8 cellular contexts compared by ENCODE assay signal in the genomic region with DNA sequence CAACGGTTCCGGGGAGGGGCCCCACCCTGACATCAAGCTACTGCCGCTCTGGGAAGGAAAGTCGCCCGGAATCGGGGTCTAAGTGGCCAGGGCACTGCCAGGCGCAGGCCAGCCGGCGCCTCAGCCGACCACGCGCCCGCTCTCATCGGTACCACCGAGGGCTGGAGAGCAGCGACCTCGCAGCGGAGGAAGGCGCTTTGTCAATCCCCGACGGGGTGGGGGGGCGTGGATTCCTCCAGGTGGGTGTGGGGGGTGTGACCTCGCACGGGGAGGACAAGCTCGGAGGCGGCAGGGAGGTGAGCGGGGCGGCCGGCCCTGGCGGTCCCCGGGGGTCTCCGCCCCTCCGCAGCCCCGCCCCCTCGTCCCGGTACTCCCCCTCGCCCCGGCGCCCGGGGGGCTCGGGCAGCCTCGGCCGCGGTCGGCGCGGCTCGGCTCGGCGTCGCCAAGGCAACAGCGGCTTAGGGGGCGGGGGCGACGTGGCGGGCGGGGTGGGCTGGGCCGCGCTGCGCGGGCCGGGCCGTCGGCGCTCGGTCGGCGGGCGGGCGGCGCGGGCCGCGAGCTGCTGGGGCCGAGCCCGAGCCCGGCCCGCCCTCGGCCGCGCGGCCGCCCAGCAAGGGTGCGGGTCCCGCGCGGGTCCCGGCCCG. TPM values are rescaled to one million over a fixed set of nuclear protein-coding genes. Genes with fewer than 3 reads are reported as not detected.
DNase-seq lines count a peak whose midpoint lies in the region; ATAC-seq and TF ChIP-seq lines count a peak whose summit lies in the region.

No MANE protein-coding gene starts in this region.

- no peak for DNase-seq in activated naive CD4-positive, alpha-beta T cell treated with anti-CD3 and anti-CD28 coated beads for 36 hours
- DNase-seq in activated naive CD4-positive, alpha-beta T cell treated with anti-CD3 and anti-CD28 coated beads, Interleukin-2, amount 50 U/mL, for 16 hours = no peak
- DNase-seq in NCI-H526 treated with DMSO at 0.1 percent for 48 hours (lab: John Stamatoyannopoulos, UW) (peak; percentile 20), ecto neural progenitor cell (ENCODE audit: low spot score) (peak; percentile 88), medulla oblongata (ENCODE audit: extremely low spot score) (no peak)

- peaks cover 3% of the 10 kb centered on the region for H3K4me1 Mint-ChIP-seq in activated naive CD4-positive, alpha-beta T cell treated with anti-CD3 and anti-CD28 coated beads for 36 hours (ENCODE audit: low read depth)
- H3K4me1 Mint-ChIP-seq in nephron = no peaks in the 10 kb centered on the region

- H3K27ac Mint-ChIP-seq in activated naive CD4-positive, alpha-beta T cell treated with anti-CD3 and anti-CD28 coated beads for 36 hours = no peak overlapping the region
- no peak overlapping the region for H3K27ac Mint-ChIP-seq in nephron

- H3K9me3 Mint-ChIP-seq in activated naive CD4-positive, alpha-beta T cell treated with anti-CD3 and anti-CD28 coated beads for 36 hours = no peaks in the 10 kb centered on the region
- no peaks in the 10 kb centered on the region for H3K9me3 Mint-ChIP-seq in nephron

- no peak for ATAC-seq in HG03135 (IDR thresholded peaks at IDR 0.05; ENCODE audit: unreplicated experiment)
- no peak for ATAC-seq in GM21576 (IDR thresholded peaks at IDR 0.05; ENCODE audit: unreplicated experiment)

- CTCF ChIA-PET in activated naive CD4-positive, alpha-beta T cell treated with anti-CD3 and anti-CD28 coated beads for 36 hours (lab: Charles Lee) = interaction anchor here (0.6 to 1.2 kb wide), 2 partner anchors 9 to 12 kb away, joined by 3 to 4 read pairs; no protein-coding TSS in a partner anchor

- no peak for TF ChIP-seq CTCF in nephron (IDR thresholded peaks at IDR 0.05; ENCODE audit: unreplicated experiment in 3 of 3)

- peak overlapping the region; percentile 9 for H3K4me3 Mint-ChIP-seq in activated naive CD4-positive, alpha-beta T cell treated with anti-CD3 and anti-CD28 coated beads for 36 hours
- peak overlapping the region; percentile 37 to 76 (median 51) for H3K4me3 Mint-ChIP-seq in nephron

- H3K36me3 Mint-ChIP-seq in activated naive CD4-positive, alpha-beta T cell treated with anti-CD3 and anti-CD28 coated beads for 36 hours (ENCODE audit: low read depth) = no peaks in the 10 kb centered on the region
- peaks cover 8% of the 10 kb centered on the region for H3K36me3 Mint-ChIP-seq in nephron (ENCODE audit: low read depth)

- H3K27me3 Mint-ChIP-seq in activated naive CD4-positive, alpha-beta T cell treated with anti-CD3 and anti-CD28 coated beads for 36 hours (ENCODE audit: low read depth) = peaks cover 34% of the 10 kb centered on the region
- H3K27me3 Mint-ChIP-seq in nephron (ENCODE audit: low read depth) = no peaks in the 10 kb centered on the region

- intact Hi-C loops in activated naive CD4-positive, alpha-beta T cell treated with anti-CD3 and anti-CD28 coated beads for 36 hours (cut with micrococcal nuclease) = no loop called here

RNA-seq across cellular contexts. Expression of gene DAB2IP, which starts 47.3 kb away (rescaled TPM):
- total RNA-seq in activated naive CD4-positive, alpha-beta T cell treated with anti-CD3 and anti-CD28 coated beads for 36 hours = under 1 TPM in 1 of 2 experiments, not detected in 1; 0.35 TPM

Comparison
In these comparisons a context has a peak if more than half of its experiments do, and no peak if none do; other contexts are left out.
1. DNase-seq: peak in NCI-H526 treated with DMSO at 0.1 percent for 48 hours (single experiment) and ecto neural progenitor cell (single experiment); none in activated naive CD4-positive, alpha-beta T cell treated with anti-CD3 and anti-CD28 coated beads for 36 hours (single experiment), activated naive CD4-positive, alpha-beta T cell treated with anti-CD3 and anti-CD28 coated beads, Interleukin-2, amount 50 U/mL, for 16 hours (single experiment) and medulla oblongata (single experiment).